15 cellular contexts compared by ENCODE assay signal in the genomic region with DNA sequence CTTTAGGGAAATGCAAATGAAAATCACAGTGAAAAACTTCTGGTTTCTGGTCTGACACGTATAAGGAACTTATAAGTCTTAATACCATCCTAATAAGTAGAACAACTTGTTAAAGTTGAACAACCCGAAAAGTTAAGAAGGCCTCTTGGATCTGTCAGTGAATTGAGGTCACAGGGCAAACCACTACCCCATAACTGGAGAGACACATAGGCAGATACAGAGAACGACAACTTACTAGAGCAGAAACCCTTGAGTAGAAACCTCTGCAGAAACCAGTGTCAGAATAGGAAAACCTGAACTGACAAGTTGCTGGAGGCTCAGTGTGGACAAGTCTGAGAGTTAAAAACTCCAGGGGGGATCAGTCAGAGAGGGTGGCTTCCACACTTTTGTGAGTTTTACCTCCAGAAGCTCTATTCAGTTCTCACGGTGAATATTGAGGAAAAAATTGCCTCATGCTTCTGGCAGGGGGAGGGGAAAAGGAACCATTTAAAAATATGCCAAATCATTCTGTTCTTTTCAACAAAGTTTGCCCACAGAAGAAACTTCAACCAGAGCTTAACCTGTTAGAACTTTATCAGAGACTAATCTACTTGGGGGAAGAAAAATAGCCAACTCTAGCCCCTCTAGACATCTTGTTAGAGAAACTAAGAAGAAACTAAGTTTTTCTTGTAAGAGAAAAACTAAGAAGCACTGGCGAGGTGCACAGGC.
"Had no signal": no experiment of that assay in that cellular context is flagged by ENCODE, and none has a peak within 500 bp of the region (broad histone marks: within the 10 kb centered on the region; RNA-seq: fewer than 3 reads in every experiment).

No MANE protein-coding gene starts in this region.

- H3K9me3 ChIP-seq: gastrocnemius medialis, prostate gland, right lobe of liver, thoracic aorta had no signal

- H3K27ac ChIP-seq: epithelial cell of prostate, gastrocnemius medialis, heart right ventricle, left ventricle myocardium inferior, prostate gland, right lobe of liver had no signal

- H3K27me3 ChIP-seq: gastrocnemius medialis, heart right ventricle, right lobe of liver had no signal

- DNase-seq: activated CD4-positive, alpha-beta T cell treated with anti-CD3 and anti-CD28 coated beads, Interleukin-2, amount 50 U/mL, for 1 hour; activated naive CD8-positive, alpha-beta T cell treated with anti-CD3 and anti-CD28 coated beads, Interleukin-2, amount 10 ng/mL, durations not matched to agents 7 days and 5 days; cerebellar nuclear complex; gastrocnemius medialis; heart right ventricle; islet precursor cell; left ventricle myocardium inferior; right lobe of liver; stimulated activated CD4-positive, alpha-beta T cell treated with anti-CD3 and anti-CD28 coated beads, Interleukin-1b, Interleukin-23, amount 100 ng/mL, for 48 hours; SW 1271 had no signal

- H3K4me1 ChIP-seq: gastrocnemius medialis, heart right ventricle, left ventricle myocardium inferior, prostate gland, right lobe of liver had no signal

- H3K4me3 ChIP-seq: gastrocnemius medialis, heart right ventricle, left ventricle myocardium inferior, prostate gland, right lobe of liver, thoracic aorta had no signal

- H3K36me3 ChIP-seq: gastrocnemius medialis, heart right ventricle, left ventricle myocardium inferior, prostate gland, right lobe of liver, thoracic aorta had no signal

- ATAC-seq: activated CD4-positive, CD25-positive, alpha-beta regulatory T cell treated with anti-CD3 and anti-CD28 coated beads, Interleukin-2, amount 50 U/mL, for 24 hours; gastrocnemius medialis; heart right ventricle; natural killer cell treated with Interleukin-12 subunit alpha and Interleukin-12 subunit beta and Interleukin-15 and Interleukin-18, amount 100 ng/mL, for 72 hours; right lobe of liver had no signal
